Comparison of ENCODE assay signal across 8 cellular contexts in the genomic region with DNA sequence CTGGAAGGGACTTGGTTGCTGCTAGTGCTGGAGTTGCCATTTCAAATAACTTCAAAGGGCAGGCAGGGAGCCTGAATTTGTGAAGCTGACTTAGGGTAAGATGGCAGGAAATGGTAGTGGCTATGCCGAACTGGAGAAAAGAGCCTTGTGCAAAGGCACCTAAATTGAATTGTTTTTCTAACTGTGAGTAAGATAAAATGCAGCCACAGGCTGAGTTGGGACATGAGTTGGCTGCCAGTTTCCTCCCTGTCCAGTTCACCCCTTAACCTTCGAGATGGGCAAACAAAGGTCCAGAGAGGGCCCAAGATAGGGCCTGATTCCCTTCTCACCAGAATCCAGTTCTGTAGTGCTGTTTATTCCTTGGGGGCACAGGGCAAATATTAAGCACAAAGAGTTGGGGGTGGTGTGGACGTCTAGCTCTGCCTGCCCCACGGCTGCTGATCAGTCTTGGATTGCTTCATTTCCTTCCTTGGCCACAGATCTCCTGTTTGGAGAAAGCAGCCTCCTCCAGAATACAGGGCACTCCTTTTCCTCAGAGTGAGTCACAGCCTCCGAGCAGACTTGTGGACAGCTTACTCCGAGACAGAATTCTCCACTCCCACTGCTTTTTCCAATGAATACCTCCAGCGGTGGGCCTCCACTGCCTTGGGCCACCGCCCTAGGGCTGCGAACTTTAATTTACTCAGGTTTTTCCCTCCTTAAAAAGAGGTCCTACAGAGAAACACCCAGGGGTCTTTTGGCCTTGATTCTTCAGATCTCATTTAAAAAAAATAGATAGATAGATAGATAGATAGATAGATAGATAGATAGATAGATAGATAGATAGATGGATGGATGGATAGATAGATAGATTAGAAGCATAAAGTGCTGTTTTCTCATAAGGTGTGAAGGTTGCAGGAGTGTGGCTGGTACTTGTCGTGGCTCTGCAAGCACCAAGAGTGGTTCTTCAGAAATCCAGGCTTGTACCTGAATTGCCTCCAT. TPM values are rescaled to one million over a fixed set of nuclear protein-coding genes. Genes with fewer than 3 reads are reported as not detected.
DNase-seq lines count a peak whose midpoint lies in the region; ATAC-seq and TF ChIP-seq lines count a peak whose summit lies in the region.

No MANE protein-coding gene starts in this region.

- no peak for TF ChIP-seq CTCF in CD4-positive, alpha-beta T cell (IDR thresholded peaks at IDR 0.05)
- TF ChIP-seq CTCF in brain (conservative IDR thresholded peaks at IDR 0.05), result no peak
- no peak for TF ChIP-seq CTCF in GM13977 (IDR thresholded peaks at IDR 0.05; ENCODE audit: extremely low read depth, insufficient read depth, missing control alignments)

- peak overlapping the region; percentile 47 for H3K4me3 ChIP-seq in thymus (ENCODE audit: low read length)

- no peaks in the 10 kb centered on the region for H3K36me3 ChIP-seq in thymus (ENCODE audit: control insufficient read depth, insufficient read depth)

- in situ Hi-C loops in GM13977 (cut with MboI; ENCODE audit: low pct_unique_long_range_greater_than_20kb, low sequenced_read_pairs, unreplicated experiment), result loop anchor here (10.0 kb wide), 1 partner anchor 97 kb away; the partner anchor contains the start of gene NT5DC4

- peaks cover 75% of the 10 kb centered on the region for H3K4me1 Mint-ChIP-seq in CD4-positive, alpha-beta T cell (ENCODE audit: low read depth)
- peaks cover 47% of the 10 kb centered on the region for H3K4me1 Mint-ChIP-seq in brain

- POLR2A ChIA-PET in CD4-positive, alpha-beta T cell (lab: Charles Lee), result interaction anchor here (0.9 to 14.2 kb wide), 11 partner anchors 8 to 97 kb away, joined by 3 to 239 read pairs (median 4); partner anchors contain the start of genes CHCHD5 and SLC20A1

- no peaks in the 10 kb centered on the region for H3K27me3 Mint-ChIP-seq in CD4-positive, alpha-beta T cell
- peaks cover 6% of the 10 kb centered on the region for H3K27me3 Mint-ChIP-seq in brain

- peaks cover 23% of the 10 kb centered on the region for H3K4me1 ChIP-seq in thymus (ENCODE audit: control insufficient read depth, insufficient read depth, low read length)

- 75% methylated on average over 10 of the region's 10 CpGs for WGBS in thymus

- H3K36me3 Mint-ChIP-seq in CD4-positive, alpha-beta T cell (ENCODE audit: low read depth), result peaks cover 4% of the 10 kb centered on the region
- H3K36me3 Mint-ChIP-seq in brain, result no peaks in the 10 kb centered on the region

- no peaks in the 10 kb centered on the region for H3K27me3 ChIP-seq in CD4-positive, alpha-beta T cell (ENCODE audit: control insufficient read depth, insufficient read depth, low read length)
- no peaks in the 10 kb centered on the region for H3K27me3 ChIP-seq in thymus (ENCODE audit: control insufficient read depth, insufficient read depth)

- peak overlapping the region; percentile 74 for H3K4me3 Mint-ChIP-seq in CD4-positive, alpha-beta T cell
- H3K4me3 Mint-ChIP-seq in brain, result peak overlapping the region in 3 of 5 experiments; percentile 9 to 49 (median 46)

- peak overlapping the region; percentile 43 for H3K27ac ChIP-seq in CD4-positive, alpha-beta T cell (ENCODE audit: low read depth, low read length)
- H3K27ac ChIP-seq in thymus (ENCODE audit: low read depth), result peak overlapping the region; percentile 76

- intact Hi-C loops in CD4-positive, alpha-beta T cell (cut with DNase I, micrococcal nuclease), result loop anchor here (2.0 kb wide), 2 partner anchors 19 to 27 kb away; no protein-coding TSS in a partner anchor
- intact Hi-C loops in left colon (cut with DNase I, micrococcal nuclease), result loop anchor here (5.0 to 10.0 kb wide), 2 partner anchors 97 to 100 kb away; partner anchors contain the start of gene NT5DC4 (in 1 of the 2)

- CTCF ChIA-PET in CD4-positive, alpha-beta T cell (lab: Charles Lee), result interaction anchor here (1.0 to 6.1 kb wide), 12 partner anchors 8 to 103 kb away, joined by 3 to 41 read pairs (median 4); partner anchors contain the start of gene SLC20A1

- no peaks in the 10 kb centered on the region for H3K9me3 ChIP-seq in CD4-positive, alpha-beta T cell (ENCODE audit: control insufficient read depth, low read length)
- H3K9me3 ChIP-seq in thymus (ENCODE audit: control insufficient read depth), result no peaks in the 10 kb centered on the region

- H3K9me3 Mint-ChIP-seq in CD4-positive, alpha-beta T cell, result no peaks in the 10 kb centered on the region
- H3K9me3 Mint-ChIP-seq in brain, result no peaks in the 10 kb centered on the region

- DNase-seq in CD4-positive, alpha-beta T cell, result peak in 1 of 10 experiments; percentile 31
- DNase-seq in NCI-H460 (ENCODE audit: extremely low read depth, low read depth) (peak; percentile 92), left colon (no peak), GM13977 (ENCODE audit: low spot score) (no peak)

- peak; percentile 25 for ATAC-seq in CD4-positive, alpha-beta T cell (ENCODE audit: poor library complexity)
- ATAC-seq in left colon (peak; percentile 25), GM21360 (IDR thresholded peaks at IDR 0.05; ENCODE audit: unreplicated experiment) (no peak), HG03108 (IDR thresholded peaks at IDR 0.05; ENCODE audit: unreplicated experiment) (no peak)

- peak overlapping the region; percentile 90 for H3K27ac Mint-ChIP-seq in CD4-positive, alpha-beta T cell
- H3K27ac Mint-ChIP-seq in brain, result peak overlapping the region; percentile 68 to 89 (median 85)

RNA-seq across cellular contexts. Expression of gene SLC20A1, which starts 18.4 kb away (rescaled TPM):
- total RNA-seq in CD4-positive, alpha-beta T cell, result 100 to 1,000 TPM; 130 to 139 TPM
- 131 and 165 TPM in 2 replicates for total RNA-seq in NCI-H460 (2014; rRNA removed; shearing (Covaris generic))
- 206 and 286 TPM in 2 replicates for polyA plus RNA-seq in NCI-H460 (2014; cell fraction: nucleus; rRNA removed)
- polyA plus RNA-seq in brain (ENCODE audit: insufficient read depth, low read depth, low replicate concordance) (32.6 TPM), thymus (47.0 TPM)
- total RNA-seq in left colon, result 100 to 1,000 TPM in 1 of 2 donors, 10 to 100 TPM in 1; 61.6 to 128 TPM

RNA-seq across cellular contexts. Expression of gene CHCHD5, which starts 42.9 kb away (rescaled TPM):
- total RNA-seq in CD4-positive, alpha-beta T cell, result 10 to 100 TPM; 13.4 to 14.3 TPM
- total RNA-seq in NCI-H460 (2014; rRNA removed; shearing (Covaris generic)), result 30.7 and 31.3 TPM in 2 replicates
- polyA plus RNA-seq in NCI-H460 (2014; cell fraction: nucleus; rRNA removed), result 37.5 and 76.0 TPM in 2 replicates
- polyA plus RNA-seq in brain (ENCODE audit: insufficient read depth, low read depth, low replicate concordance) (55.0 TPM), thymus (37.2 TPM)
- 10 to 100 TPM; 30.7 to 32.2 TPM for total RNA-seq in left colon

Comparison
In these comparisons a context has a peak if more than half of its experiments do, and no peak if none do; other contexts are left out.
1. ATAC-seq: peak in CD4-positive, alpha-beta T cell (single experiment) and left colon (single experiment); none in GM21360 (single experiment) and HG03108 (single experiment).